1 cellular context compared by ENCODE assay signal in the genomic region with DNA sequence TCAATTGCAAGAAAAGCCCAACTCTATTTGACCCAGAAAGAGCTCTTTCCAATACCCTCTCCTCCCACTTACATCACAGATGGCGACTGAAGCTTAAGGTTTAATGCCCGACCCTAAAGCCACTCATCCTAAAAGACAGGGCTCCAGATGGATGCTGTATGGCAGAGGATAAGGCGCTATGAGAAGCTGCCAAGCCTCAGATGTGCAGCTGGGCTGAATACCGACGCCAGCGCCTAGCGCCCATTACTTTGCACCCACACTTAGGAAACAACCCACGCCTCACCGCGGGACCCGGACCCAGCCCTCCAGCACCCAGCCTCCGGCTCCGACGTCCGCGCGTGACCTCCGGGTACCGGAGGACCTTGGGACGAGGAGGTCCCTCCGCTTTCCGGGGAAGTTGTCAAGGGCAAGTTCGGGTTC.
TF ChIP-seq lines count a peak whose summit lies in the region.

No MANE protein-coding gene starts in this region.

TF ChIP-seq in HepG2, 621 proteins besides CTCF, POLR2A, EP300 and RAD21 (continued from another document and continues in another):
- TF ChIP-seq, protein P1, sequence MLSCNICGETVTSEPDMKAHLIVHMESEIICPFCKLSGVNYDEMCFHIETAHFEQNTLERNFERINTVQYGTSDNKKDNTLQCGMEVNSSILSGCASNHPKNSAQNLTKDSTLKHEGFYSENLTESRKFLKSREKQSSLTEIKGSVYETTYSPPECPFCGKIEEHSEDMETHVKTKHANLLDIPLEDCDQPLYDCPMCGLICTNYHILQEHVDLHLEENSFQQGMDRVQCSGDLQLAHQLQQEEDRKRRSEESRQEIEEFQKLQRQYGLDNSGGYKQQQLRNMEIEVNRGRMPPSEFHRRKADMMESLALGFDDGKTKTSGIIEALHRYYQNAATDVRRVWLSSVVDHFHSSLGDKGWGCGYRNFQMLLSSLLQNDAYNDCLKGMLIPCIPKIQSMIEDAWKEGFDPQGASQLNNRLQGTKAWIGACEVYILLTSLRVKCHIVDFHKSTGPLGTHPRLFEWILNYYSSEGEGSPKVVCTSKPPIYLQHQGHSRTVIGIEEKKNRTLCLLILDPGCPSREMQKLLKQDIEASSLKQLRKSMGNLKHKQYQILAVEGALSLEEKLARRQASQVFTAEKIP (CRISPR knock-in tag; IDR thresholded peaks at IDR 0.05; ENCODE audit: borderline replicate concordance) = no peak
- no peak for TF ChIP-seq SPEN (CRISPR knock-in tag; IDR thresholded peaks at IDR 0.05; ENCODE audit: low read depth)
- peak; percentile 5; the same call in 1 of the 2 replicates for TF ChIP-seq ATF7-NPFF (CRISPR knock-in tag; IDR thresholded peaks at IDR 0.05; ENCODE audit: low read depth)
- no peak for TF ChIP-seq SIX4 (CRISPR knock-in tag; IDR thresholded peaks at IDR 0.05)
- TF ChIP-seq, protein P2, sequence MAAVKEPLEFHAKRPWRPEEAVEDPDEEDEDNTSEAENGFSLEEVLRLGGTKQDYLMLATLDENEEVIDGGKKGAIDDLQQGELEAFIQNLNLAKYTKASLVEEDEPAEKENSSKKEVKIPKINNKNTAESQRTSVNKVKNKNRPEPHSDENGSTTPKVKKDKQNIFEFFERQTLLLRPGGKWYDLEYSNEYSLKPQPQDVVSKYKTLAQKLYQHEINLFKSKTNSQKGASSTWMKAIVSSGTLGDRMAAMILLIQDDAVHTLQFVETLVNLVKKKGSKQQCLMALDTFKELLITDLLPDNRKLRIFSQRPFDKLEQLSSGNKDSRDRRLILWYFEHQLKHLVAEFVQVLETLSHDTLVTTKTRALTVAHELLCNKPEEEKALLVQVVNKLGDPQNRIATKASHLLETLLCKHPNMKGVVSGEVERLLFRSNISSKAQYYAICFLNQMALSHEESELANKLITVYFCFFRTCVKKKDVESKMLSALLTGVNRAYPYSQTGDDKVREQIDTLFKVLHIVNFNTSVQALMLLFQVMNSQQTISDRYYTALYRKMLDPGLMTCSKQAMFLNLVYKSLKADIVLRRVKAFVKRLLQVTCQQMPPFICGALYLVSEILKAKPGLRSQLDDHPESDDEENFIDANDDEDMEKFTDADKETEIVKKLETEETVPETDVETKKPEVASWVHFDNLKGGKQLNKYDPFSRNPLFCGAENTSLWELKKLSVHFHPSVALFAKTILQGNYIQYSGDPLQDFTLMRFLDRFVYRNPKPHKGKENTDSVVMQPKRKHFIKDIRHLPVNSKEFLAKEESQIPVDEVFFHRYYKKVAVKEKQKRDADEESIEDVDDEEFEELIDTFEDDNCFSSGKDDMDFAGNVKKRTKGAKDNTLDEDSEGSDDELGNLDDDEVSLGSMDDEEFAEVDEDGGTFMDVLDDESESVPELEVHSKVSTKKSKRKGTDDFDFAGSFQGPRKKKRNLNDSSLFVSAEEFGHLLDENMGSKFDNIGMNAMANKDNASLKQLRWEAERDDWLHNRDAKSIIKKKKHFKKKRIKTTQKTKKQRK (IDR thresholded peaks at IDR 0.05; ENCODE audit: low read length) = no peak
- TF ChIP-seq, protein P3, sequence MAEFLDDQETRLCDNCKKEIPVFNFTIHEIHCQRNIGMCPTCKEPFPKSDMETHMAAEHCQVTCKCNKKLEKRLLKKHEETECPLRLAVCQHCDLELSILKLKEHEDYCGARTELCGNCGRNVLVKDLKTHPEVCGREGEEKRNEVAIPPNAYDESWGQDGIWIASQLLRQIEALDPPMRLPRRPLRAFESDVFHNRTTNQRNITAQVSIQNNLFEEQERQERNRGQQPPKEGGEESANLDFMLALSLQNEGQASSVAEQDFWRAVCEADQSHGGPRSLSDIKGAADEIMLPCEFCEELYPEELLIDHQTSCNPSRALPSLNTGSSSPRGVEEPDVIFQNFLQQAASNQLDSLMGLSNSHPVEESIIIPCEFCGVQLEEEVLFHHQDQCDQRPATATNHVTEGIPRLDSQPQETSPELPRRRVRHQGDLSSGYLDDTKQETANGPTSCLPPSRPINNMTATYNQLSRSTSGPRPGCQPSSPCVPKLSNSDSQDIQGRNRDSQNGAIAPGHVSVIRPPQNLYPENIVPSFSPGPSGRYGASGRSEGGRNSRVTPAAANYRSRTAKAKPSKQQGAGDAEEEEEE (CRISPR knock-in tag; IDR thresholded peaks at IDR 0.05; ENCODE audit: borderline replicate concordance) = no peak
- no peak for TF ChIP-seq ZNF337 (CRISPR knock-in tag; IDR thresholded peaks at IDR 0.05; ENCODE audit: borderline replicate concordance, low read depth)
- TF ChIP-seq ZNF781 (CRISPR knock-in tag; IDR thresholded peaks at IDR 0.05; ENCODE audit: borderline replicate concordance, not compliant biosample characterization) = peak; percentile 67
- no peak for TF ChIP-seq NFRKB (IDR thresholded peaks at IDR 0.05)
- TF ChIP-seq RCOR2 (CRISPR knock-in tag; IDR thresholded peaks at IDR 0.05) = no peak
- TF ChIP-seq, protein P4, sequence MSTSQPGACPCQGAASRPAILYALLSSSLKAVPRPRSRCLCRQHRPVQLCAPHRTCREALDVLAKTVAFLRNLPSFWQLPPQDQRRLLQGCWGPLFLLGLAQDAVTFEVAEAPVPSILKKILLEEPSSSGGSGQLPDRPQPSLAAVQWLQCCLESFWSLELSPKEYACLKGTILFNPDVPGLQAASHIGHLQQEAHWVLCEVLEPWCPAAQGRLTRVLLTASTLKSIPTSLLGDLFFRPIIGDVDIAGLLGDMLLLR (CRISPR knock-in tag; IDR thresholded peaks at IDR 0.05) = no peak
- no peak for TF ChIP-seq ZNF33A (CRISPR knock-in tag; IDR thresholded peaks at IDR 0.05; ENCODE audit: borderline replicate concordance)
- TF ChIP-seq ATRX (CRISPR knock-in tag; IDR thresholded peaks at IDR 0.05; ENCODE audit: borderline replicate concordance) = no peak
- no peak for TF ChIP-seq MEF2D (CRISPR knock-in tag; IDR thresholded peaks at IDR 0.05)
- TF ChIP-seq, protein P5, sequence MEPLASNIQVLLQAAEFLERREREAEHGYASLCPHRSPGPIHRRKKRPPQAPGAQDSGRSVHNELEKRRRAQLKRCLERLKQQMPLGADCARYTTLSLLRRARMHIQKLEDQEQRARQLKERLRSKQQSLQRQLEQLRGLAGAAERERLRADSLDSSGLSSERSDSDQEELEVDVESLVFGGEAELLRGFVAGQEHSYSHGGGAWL (CRISPR knock-in tag; IDR thresholded peaks at IDR 0.05) = no peak; the same call in 1 of the 2 replicates
- TF ChIP-seq, protein P6, sequence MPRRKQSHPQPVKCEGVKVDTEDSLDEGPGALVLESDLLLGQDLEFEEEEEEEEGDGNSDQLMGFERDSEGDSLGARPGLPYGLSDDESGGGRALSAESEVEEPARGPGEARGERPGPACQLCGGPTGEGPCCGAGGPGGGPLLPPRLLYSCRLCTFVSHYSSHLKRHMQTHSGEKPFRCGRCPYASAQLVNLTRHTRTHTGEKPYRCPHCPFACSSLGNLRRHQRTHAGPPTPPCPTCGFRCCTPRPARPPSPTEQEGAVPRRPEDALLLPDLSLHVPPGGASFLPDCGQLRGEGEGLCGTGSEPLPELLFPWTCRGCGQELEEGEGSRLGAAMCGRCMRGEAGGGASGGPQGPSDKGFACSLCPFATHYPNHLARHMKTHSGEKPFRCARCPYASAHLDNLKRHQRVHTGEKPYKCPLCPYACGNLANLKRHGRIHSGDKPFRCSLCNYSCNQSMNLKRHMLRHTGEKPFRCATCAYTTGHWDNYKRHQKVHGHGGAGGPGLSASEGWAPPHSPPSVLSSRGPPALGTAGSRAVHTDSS (CRISPR knock-in tag; conservative IDR thresholded peaks at IDR 0.05) = no peak
- no peak for TF ChIP-seq NFKB2 (CRISPR knock-in tag; IDR thresholded peaks at IDR 0.05; ENCODE audit: borderline replicate concordance)
- no peak for TF ChIP-seq NFKBIZ (CRISPR knock-in tag; IDR thresholded peaks at IDR 0.05)
- no peak for TF ChIP-seq HOXA5 (CRISPR knock-in tag; IDR thresholded peaks at IDR 0.05)
- TF ChIP-seq, protein P7, sequence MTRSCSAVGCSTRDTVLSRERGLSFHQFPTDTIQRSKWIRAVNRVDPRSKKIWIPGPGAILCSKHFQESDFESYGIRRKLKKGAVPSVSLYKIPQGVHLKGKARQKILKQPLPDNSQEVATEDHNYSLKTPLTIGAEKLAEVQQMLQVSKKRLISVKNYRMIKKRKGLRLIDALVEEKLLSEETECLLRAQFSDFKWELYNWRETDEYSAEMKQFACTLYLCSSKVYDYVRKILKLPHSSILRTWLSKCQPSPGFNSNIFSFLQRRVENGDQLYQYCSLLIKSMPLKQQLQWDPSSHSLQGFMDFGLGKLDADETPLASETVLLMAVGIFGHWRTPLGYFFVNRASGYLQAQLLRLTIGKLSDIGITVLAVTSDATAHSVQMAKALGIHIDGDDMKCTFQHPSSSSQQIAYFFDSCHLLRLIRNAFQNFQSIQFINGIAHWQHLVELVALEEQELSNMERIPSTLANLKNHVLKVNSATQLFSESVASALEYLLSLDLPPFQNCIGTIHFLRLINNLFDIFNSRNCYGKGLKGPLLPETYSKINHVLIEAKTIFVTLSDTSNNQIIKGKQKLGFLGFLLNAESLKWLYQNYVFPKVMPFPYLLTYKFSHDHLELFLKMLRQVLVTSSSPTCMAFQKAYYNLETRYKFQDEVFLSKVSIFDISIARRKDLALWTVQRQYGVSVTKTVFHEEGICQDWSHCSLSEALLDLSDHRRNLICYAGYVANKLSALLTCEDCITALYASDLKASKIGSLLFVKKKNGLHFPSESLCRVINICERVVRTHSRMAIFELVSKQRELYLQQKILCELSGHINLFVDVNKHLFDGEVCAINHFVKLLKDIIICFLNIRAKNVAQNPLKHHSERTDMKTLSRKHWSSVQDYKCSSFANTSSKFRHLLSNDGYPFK (CRISPR knock-in tag; IDR thresholded peaks at IDR 0.05; ENCODE audit: borderline replicate concordance) = no peak
- TF ChIP-seq ZNF468 (CRISPR knock-in tag; IDR thresholded peaks at IDR 0.05) = 0 out of 2 replicates have a peak, but pooled peaks have one; percentile 40
- TF ChIP-seq, protein P8, sequence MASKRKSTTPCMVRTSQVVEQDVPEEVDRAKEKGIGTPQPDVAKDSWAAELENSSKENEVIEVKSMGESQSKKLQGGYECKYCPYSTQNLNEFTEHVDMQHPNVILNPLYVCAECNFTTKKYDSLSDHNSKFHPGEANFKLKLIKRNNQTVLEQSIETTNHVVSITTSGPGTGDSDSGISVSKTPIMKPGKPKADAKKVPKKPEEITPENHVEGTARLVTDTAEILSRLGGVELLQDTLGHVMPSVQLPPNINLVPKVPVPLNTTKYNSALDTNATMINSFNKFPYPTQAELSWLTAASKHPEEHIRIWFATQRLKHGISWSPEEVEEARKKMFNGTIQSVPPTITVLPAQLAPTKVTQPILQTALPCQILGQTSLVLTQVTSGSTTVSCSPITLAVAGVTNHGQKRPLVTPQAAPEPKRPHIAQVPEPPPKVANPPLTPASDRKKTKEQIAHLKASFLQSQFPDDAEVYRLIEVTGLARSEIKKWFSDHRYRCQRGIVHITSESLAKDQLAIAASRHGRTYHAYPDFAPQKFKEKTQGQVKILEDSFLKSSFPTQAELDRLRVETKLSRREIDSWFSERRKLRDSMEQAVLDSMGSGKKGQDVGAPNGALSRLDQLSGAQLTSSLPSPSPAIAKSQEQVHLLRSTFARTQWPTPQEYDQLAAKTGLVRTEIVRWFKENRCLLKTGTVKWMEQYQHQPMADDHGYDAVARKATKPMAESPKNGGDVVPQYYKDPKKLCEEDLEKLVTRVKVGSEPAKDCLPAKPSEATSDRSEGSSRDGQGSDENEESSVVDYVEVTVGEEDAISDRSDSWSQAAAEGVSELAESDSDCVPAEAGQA (IDR thresholded peaks at IDR 0.05; ENCODE audit: low read depth) = no peak
- TF ChIP-seq, protein P8 (CRISPR knock-in tag; IDR thresholded peaks at IDR 0.05; ENCODE audit: borderline replicate concordance) = no peak
- TF ChIP-seq AGO1 (IDR thresholded peaks at IDR 0.05; ENCODE audit: low read depth, low read length, poor library complexity, severe bottlenecking) = no peak
- TF ChIP-seq MBNL3 (CRISPR knock-in tag; conservative IDR thresholded peaks at IDR 0.05) = no peak
- TF ChIP-seq ZNF883 (CRISPR knock-in tag; IDR thresholded peaks at IDR 0.05; ENCODE audit: not compliant biosample characterization) = no peak
- TF ChIP-seq NFE2L1 (CRISPR knock-in tag; IDR thresholded peaks at IDR 0.05; ENCODE audit: borderline replicate concordance) = no peak
- TF ChIP-seq, protein P9, sequence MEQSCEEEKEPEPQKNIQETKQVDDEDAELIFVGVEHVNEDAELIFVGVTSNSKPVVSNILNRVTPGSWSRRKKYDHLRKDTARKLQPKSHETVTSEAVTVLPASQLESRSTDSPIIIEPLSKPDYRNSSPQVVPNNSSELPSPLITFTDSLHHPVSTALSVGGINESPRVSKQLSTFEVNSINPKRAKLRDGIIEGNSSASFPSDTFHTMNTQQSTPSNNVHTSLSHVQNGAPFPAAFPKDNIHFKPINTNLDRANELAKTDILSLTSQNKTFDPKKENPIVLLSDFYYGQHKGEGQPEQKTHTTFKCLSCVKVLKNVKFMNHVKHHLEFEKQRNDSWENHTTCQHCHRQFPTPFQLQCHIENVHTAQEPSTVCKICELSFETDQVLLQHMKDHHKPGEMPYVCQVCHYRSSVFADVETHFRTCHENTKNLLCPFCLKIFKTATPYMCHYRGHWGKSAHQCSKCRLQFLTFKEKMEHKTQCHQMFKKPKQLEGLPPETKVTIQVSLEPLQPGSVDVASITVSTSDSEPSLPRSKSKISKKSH (CRISPR knock-in tag; IDR thresholded peaks at IDR 0.05; ENCODE audit: borderline replicate concordance) = no peak
- TF ChIP-seq NFIC (IDR thresholded peaks at IDR 0.05; ENCODE audit: low read length) = 0 out of 2 replicates have a peak, but pooled peaks have one; percentile 7
- TF ChIP-seq, protein P10, sequence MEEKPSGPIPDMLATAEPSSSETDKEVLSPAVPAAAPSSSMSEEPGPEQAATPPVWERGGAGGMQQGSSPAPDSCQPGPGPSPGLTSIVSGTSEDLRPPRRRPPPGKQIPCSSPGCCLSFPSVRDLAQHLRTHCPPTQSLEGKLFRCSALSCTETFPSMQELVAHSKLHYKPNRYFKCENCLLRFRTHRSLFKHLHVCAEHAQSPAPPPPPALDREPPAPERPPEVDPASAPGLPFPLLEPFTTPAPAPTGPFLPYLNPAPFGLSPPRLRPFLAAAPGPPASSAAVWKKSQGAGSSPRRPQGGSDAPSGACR (CRISPR knock-in tag; IDR thresholded peaks at IDR 0.05) = no peak
- TF ChIP-seq ZNF598 (CRISPR knock-in tag; IDR thresholded peaks at IDR 0.05; ENCODE audit: borderline replicate concordance) = no peak; the same call in 1 of the 2 replicates
- no peak for TF ChIP-seq TCF12 (IDR thresholded peaks at IDR 0.05)
- peak; percentile 28; the same call in 1 of the 2 replicates for TF ChIP-seq TCF12 (CRISPR knock-in tag; IDR thresholded peaks at IDR 0.05)
